Comparison of ENCODE assay signal across 12 cellular contexts in the genomic region with DNA sequence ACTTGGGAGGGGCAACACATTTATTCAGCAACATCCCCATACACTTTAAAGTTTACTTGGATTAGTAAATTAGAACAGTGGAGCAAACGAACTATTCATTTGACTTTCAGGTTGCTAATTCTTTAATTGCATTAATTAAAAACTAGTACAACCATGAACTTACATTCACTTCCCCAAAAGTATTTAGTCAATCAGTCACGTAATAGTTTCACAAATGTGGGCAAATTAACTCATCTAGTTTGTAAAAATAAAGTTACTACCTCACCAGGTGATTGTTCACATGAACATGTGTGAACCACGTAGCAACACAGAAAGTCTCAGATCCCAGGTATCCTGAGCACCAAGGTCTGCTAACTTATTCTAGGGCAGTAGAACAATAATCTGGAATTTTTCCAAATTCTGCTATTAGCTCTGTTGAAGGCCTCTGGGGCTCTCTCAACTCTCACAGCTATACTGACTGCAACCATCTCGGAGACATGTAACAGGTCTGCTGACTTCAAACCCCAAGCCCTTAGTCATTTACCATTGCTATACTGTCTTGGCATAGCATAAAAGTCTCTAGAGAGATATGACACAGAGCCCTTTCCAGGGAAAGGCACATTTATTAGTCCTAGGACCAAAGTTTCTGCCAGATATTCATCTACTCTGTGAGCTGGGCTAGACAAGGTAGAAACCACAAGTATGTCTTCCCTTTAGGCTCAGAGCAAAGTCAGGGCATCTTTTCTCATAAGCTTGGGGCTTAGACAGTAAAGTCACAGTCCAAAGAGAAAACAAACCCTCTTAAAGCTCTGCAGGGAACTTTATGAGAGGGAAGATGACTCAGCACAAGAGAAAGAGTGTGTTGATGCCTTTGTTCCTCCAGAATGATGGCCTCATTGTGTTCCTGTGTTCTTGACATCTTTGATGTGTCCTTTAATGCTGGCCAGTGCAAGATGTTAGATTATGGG. TPM values are rescaled to one million over a fixed set of nuclear protein-coding genes. Genes with fewer than 3 reads are reported as not detected.
DNase-seq lines count a peak whose midpoint lies in the region; ATAC-seq, FAIRE-seq and TF ChIP-seq lines count a peak whose summit lies in the region.
"Had no signal": no experiment of that assay in that cellular context is flagged by ENCODE, and none has a peak within 500 bp of the region (broad histone marks: within the 10 kb centered on the region; RNA-seq: fewer than 3 reads in every experiment).

No MANE protein-coding gene starts in this region.

- H3K27me3 Mint-ChIP-seq in activated CD4-positive, alpha-beta T cell treated with anti-CD3 and anti-CD28 coated beads for 36 hours, result no peaks in the 10 kb centered on the region
- H3K27me3 Mint-ChIP-seq in activated CD4-positive, alpha-beta T cell treated with anti-CD3 and anti-CD28 coated beads, Interleukin-2, amount 10 ng/mL, durations not matched to agents 7 days and 5 days, result peaks cover 2% of the 10 kb centered on the region
- H3K27me3 Mint-ChIP-seq: activated CD8-positive, alpha-beta T cell treated with anti-CD3 and anti-CD28 coated beads for 36 hours had no signal

- intact Hi-C loops in activated CD4-positive, alpha-beta T cell treated with anti-CD3 and anti-CD28 coated beads for 36 hours (cut with DNase I, micrococcal nuclease), result no loop called here
- intact Hi-C loops in Panc1 (cut with micrococcal nuclease; ENCODE audit: unreplicated experiment), result no loop called here

- in situ Hi-C loops in Panc1 (cut with HindIII; ENCODE audit: low pct_unique_long_range_greater_than_20kb, low sequenced_read_pairs), result no loop called here

- POLR2A ChIA-PET in activated CD4-positive, alpha-beta T cell treated with anti-CD3 and anti-CD28 coated beads for 36 hours (lab: Charles Lee), result no interaction called here
- POLR2A ChIA-PET in activated CD4-positive, alpha-beta T cell treated with anti-CD3 and anti-CD28 coated beads, Interleukin-2, amount 10 ng/mL, durations not matched to agents 7 days and 5 days (lab: Charles Lee), result no interaction called here
- POLR2A ChIA-PET in Panc1 (lab: Charles Lee), result no interaction called here

- CTCF ChIA-PET in activated CD4-positive, alpha-beta T cell treated with anti-CD3 and anti-CD28 coated beads for 36 hours (lab: Charles Lee), result no interaction called here
- CTCF ChIA-PET in activated CD4-positive, alpha-beta T cell treated with anti-CD3 and anti-CD28 coated beads, Interleukin-2, amount 10 ng/mL, durations not matched to agents 7 days and 5 days (lab: Charles Lee), result no interaction called here
- CTCF ChIA-PET in Panc1 (lab: Charles Lee), result no interaction called here

- no peak overlapping the region for H3K4me3 ChIP-seq in Panc1 (ENCODE audit: low read depth in 2 of 2, low read length in 2 of 2)
- no peak overlapping the region for H3K4me3 ChIP-seq in fibroblast of pulmonary artery (replicated peaks; ENCODE audit: low read depth, low read length)
- H3K4me3 ChIP-seq: upper lobe of left lung had no signal

- no peak overlapping the region for H3K27ac ChIP-seq in Panc1 (ENCODE audit: low read length)

- no TSS peak for BruUV-seq in Panc1 (replicated peaks; lab: Mats Ljungman, UMichigan)

- FAIRE-seq in urothelium cell line (lab: Jason Lieb, UNC), result peak; percentile 46

- no peak overlapping the region for H3K27ac Mint-ChIP-seq in activated CD4-positive, alpha-beta T cell treated with anti-CD3 and anti-CD28 coated beads for 36 hours
- H3K27ac Mint-ChIP-seq in activated CD4-positive, alpha-beta T cell treated with anti-CD3 and anti-CD28 coated beads, Interleukin-2, amount 10 ng/mL, durations not matched to agents 7 days and 5 days, result no peak overlapping the region
- H3K27ac Mint-ChIP-seq: activated CD8-positive, alpha-beta T cell treated with anti-CD3 and anti-CD28 coated beads for 36 hours had no signal

- DNase-seq in activated CD4-positive, alpha-beta T cell treated with anti-CD3 and anti-CD28 coated beads for 36 hours, result no peak
- no peak for DNase-seq in activated CD4-positive, alpha-beta T cell treated with anti-CD3 and anti-CD28 coated beads, Interleukin-2, amount 10 ng/mL, durations not matched to agents 7 days and 5 days
- DNase-seq in Panc1 (ENCODE audit: low read depth, low spot score) (no peak), fibroblast of pulmonary artery (ENCODE audit: low read depth) (peak; percentile 62), urothelium cell line (ENCODE audit: low spot score) (peak; percentile 62), erythroblast (lab: John Stamatoyannopoulos, UW) (no peak), NCI-H1048 (lab: John Stamatoyannopoulos, UW) (no peak), SIG-M5 (lab: John Stamatoyannopoulos, UW) (no peak)
- DNase-seq: activated CD8-positive, alpha-beta T cell treated with anti-CD3 and anti-CD28 coated beads for 36 hours; central memory CD4-positive, alpha-beta T cell; NCI-H748 treated with DMSO at 0.1 percent for 48 hours; upper lobe of left lung had no signal

- no peaks in the 10 kb centered on the region for H3K36me3 ChIP-seq in Panc1 (ENCODE audit: control insufficient read depth, insufficient read depth, low read length)
- H3K36me3 ChIP-seq: upper lobe of left lung had no signal

- H3K4me1 ChIP-seq in Panc1 (ENCODE audit: control insufficient read depth, insufficient read depth, low read length), result 0 out of 2 replicates have a peak, but pooled peaks cover 3% of the 10 kb centered on the region

- peak; percentile 30 for ATAC-seq in activated CD4-positive, alpha-beta T cell treated with anti-CD3 and anti-CD28 coated beads for 36 hours
- peak; percentile 82 for ATAC-seq in Panc1
- ATAC-seq: activated CD8-positive, alpha-beta T cell treated with anti-CD3 and anti-CD28 coated beads for 36 hours had no signal

- no peak for TF ChIP-seq CTCF in Panc1 (IDR thresholded peaks at IDR 0.05)
- no peak for TF ChIP-seq CTCF in fibroblast of pulmonary artery (IDR thresholded peaks at IDR 0.05; ENCODE audit: low read length, missing control alignments)

- H3K4me3 Mint-ChIP-seq in activated CD4-positive, alpha-beta T cell treated with anti-CD3 and anti-CD28 coated beads for 36 hours, result no peak overlapping the region
- H3K4me3 Mint-ChIP-seq in activated CD4-positive, alpha-beta T cell treated with anti-CD3 and anti-CD28 coated beads, Interleukin-2, amount 10 ng/mL, durations not matched to agents 7 days and 5 days, result no peak overlapping the region
- H3K4me3 Mint-ChIP-seq: activated CD8-positive, alpha-beta T cell treated with anti-CD3 and anti-CD28 coated beads for 36 hours had no signal

- H3K9me3 ChIP-seq in Panc1 (ENCODE audit: control insufficient read depth, insufficient read depth, low read depth, low read length), result no peaks in the 10 kb centered on the region
- H3K9me3 ChIP-seq: upper lobe of left lung had no signal

- no peaks in the 10 kb centered on the region for H3K36me3 Mint-ChIP-seq in activated CD4-positive, alpha-beta T cell treated with anti-CD3 and anti-CD28 coated beads for 36 hours (ENCODE audit: low read depth)
- H3K36me3 Mint-ChIP-seq in activated CD4-positive, alpha-beta T cell treated with anti-CD3 and anti-CD28 coated beads, Interleukin-2, amount 10 ng/mL, durations not matched to agents 7 days and 5 days (ENCODE audit: low read depth), result no peaks in the 10 kb centered on the region

- TF ChIP-seq POLR2A in erythroblast (IDR thresholded peaks at IDR 0.05; ENCODE audit: low read length), result no peak

- no peaks in the 10 kb centered on the region for H3K27me3 ChIP-seq in Panc1 (ENCODE audit: control insufficient read depth, insufficient read depth, low read length)
- H3K27me3 ChIP-seq: upper lobe of left lung had no signal

- no peaks in the 10 kb centered on the region for H3K4me1 Mint-ChIP-seq in activated CD4-positive, alpha-beta T cell treated with anti-CD3 and anti-CD28 coated beads for 36 hours
- peaks cover 2% of the 10 kb centered on the region for H3K4me1 Mint-ChIP-seq in activated CD4-positive, alpha-beta T cell treated with anti-CD3 and anti-CD28 coated beads, Interleukin-2, amount 10 ng/mL, durations not matched to agents 7 days and 5 days

- no peaks in the 10 kb centered on the region for H3K9me3 Mint-ChIP-seq in activated CD4-positive, alpha-beta T cell treated with anti-CD3 and anti-CD28 coated beads for 36 hours (ENCODE audit: low read depth)
- H3K9me3 Mint-ChIP-seq in activated CD4-positive, alpha-beta T cell treated with anti-CD3 and anti-CD28 coated beads, Interleukin-2, amount 10 ng/mL, durations not matched to agents 7 days and 5 days, result no peaks in the 10 kb centered on the region
- H3K9me3 Mint-ChIP-seq: activated CD8-positive, alpha-beta T cell treated with anti-CD3 and anti-CD28 coated beads for 36 hours had no signal

RNA-seq across cellular contexts. Expression of gene CCDC28A, which starts 50.9 kb away (rescaled TPM):
- 10 to 100 TPM; 14.8 to 16.8 TPM for total RNA-seq in activated CD4-positive, alpha-beta T cell treated with anti-CD3 and anti-CD28 coated beads for 36 hours
- total RNA-seq in activated CD4-positive, alpha-beta T cell treated with anti-CD3 and anti-CD28 coated beads, Interleukin-2, amount 10 ng/mL, durations not matched to agents 7 days and 5 days, result 10 to 100 TPM; 22.5 to 27.3 TPM
- total RNA-seq in Panc1 (2021; ENCODE audit: unreplicated experiment), result 4.7 TPM
- 5.0 TPM for polyA plus RNA-seq in Panc1 (2012; ENCODE audit: insufficient read length)

Comparison
In these comparisons a context has a peak if more than half of its experiments do, and no peak if none do; other contexts are left out.
1. DNase-seq: peak in fibroblast of pulmonary artery (single experiment) and urothelium cell line (single experiment); none in activated CD4-positive, alpha-beta T cell treated with anti-CD3 and anti-CD28 coated beads for 36 hours (single experiment), activated CD4-positive, alpha-beta T cell treated with anti-CD3 and anti-CD28 coated beads, Interleukin-2, amount 10 ng/mL, durations not matched to agents 7 days and 5 days (single experiment), Panc1 (single experiment), erythroblast (0 of 2), NCI-H1048 (single experiment) and SIG-M5 (single experiment).